In genomic region chr5:133818869-133819600, GRCh38 we compare ENCODE assay signal across 1 cellular context.
TF ChIP-seq lines count a peak whose summit lies in the region.

No MANE protein-coding gene starts in this region.

TF ChIP-seq in GM23338, 12 proteins besides CTCF, POLR2A, EP300 and RAD21 (continued from another document):
- TF ChIP-seq ZNF462 (CRISPR knock-in tag; IDR thresholded peaks at IDR 0.05) (no peak), EZH2 (IDR thresholded peaks at IDR 0.05; ENCODE audit: low read depth, unreplicated experiment) (no peak)
